ENCODE assay signal across 15 cellular contexts in genomic region chr4:153159016-153159415, GRCh38. TPM values are rescaled to one million over a fixed set of nuclear protein-coding genes. Genes with fewer than 3 reads are reported as not detected.
DNase-seq lines count a peak whose midpoint lies in the region; ATAC-seq, FAIRE-seq and TF ChIP-seq lines count a peak whose summit lies in the region.
"Had no signal": no experiment of that assay in that cellular context is flagged by ENCODE, and none has a peak within 500 bp of the region (broad histone marks: within the 10 kb centered on the region; RNA-seq: fewer than 3 reads in every experiment).

No MANE protein-coding gene starts in this region.

- no peak for FAIRE-seq in frontal cortex (lab: Jason Lieb, UNC)
- FAIRE-seq: G401.6 had no signal

- no peak for DNase-seq in activated T-cell treated with anti-CD3 and anti-CD28 coated beads, Interleukin-2, amount 50 U/mL, for 24 hours
- no peak for DNase-seq in activated T-cell treated with anti-CD3 and anti-CD28 coated beads, Interleukin-2, amount 50 U/mL, for 48 hours
- DNase-seq in MV-4-11 (lab: John Stamatoyannopoulos, UW): peak; percentile 76
- no peak for DNase-seq in brain microvascular endothelial cell
- no peak for DNase-seq in stimulated activated naive B cell treated with anti-CD40 and anti-IgM and Interleukin-4, amounts not matched to agents 10 μg/mL and 1 μg/mL and 100 μg/mL, for 72 hours
- no peak for DNase-seq in NCI-H1092 treated with DMSO at 0.1 percent for 48 hours (lab: John Stamatoyannopoulos, UW)
- DNase-seq in NCI-H2196 (lab: John Stamatoyannopoulos, UW; ENCODE audit: unreplicated experiment): no peak
- DNase-seq in frontal cortex (ENCODE audit: low spot score in 2 of 2): no peak
- DNase-seq: activated CD4-positive, alpha-beta memory T cell treated with anti-CD3 and anti-CD28 coated beads for 36 hours; activated gamma-delta T cell; Peyer's patch; stimulated activated CD4-positive, alpha-beta T cell treated with anti-CD3 and anti-CD28 coated beads, Interleukin-4, amount 100 ng/mL, for 4 hours; stimulated activated naive CD4-positive, alpha-beta T cell treated with Interleukin-2 at 50 U/mL for 16 hours had no signal

- H3K36me3 ChIP-seq in brain microvascular endothelial cell (replicated peaks): no peaks in the 10 kb centered on the region
- H3K36me3 ChIP-seq: Peyer's patch had no signal

- H3K4me3 ChIP-seq in brain microvascular endothelial cell (ENCODE audit: low read depth, low read length): no peak overlapping the region
- H3K4me3 ChIP-seq: Peyer's patch had no signal

- in situ Hi-C loops in brain microvascular endothelial cell (cut with HindIII; ENCODE audit: low pct_ligation_motif_present, low sequenced_read_pairs): no loop called here

- no peaks in the 10 kb centered on the region for H3K9me3 Mint-ChIP-seq in activated T-cell treated with anti-CD3 and anti-CD28 coated beads, Interleukin-2, amount 50 U/mL, for 24 hours
- H3K9me3 Mint-ChIP-seq in stimulated activated naive B cell treated with anti-CD40 and anti-IgM and Interleukin-4, amounts not matched to agents 10 μg/mL and 1 μg/mL and 100 μg/mL, for 72 hours: no peaks in the 10 kb centered on the region
- H3K9me3 Mint-ChIP-seq: activated CD4-positive, alpha-beta memory T cell treated with anti-CD3 and anti-CD28 coated beads for 36 hours; central memory CD8-positive, alpha-beta T cell had no signal

- peak overlapping the region; percentile 82 for H3K27ac Mint-ChIP-seq in activated T-cell treated with anti-CD3 and anti-CD28 coated beads, Interleukin-2, amount 50 U/mL, for 24 hours
- no peak overlapping the region for H3K27ac Mint-ChIP-seq in stimulated activated naive B cell treated with anti-CD40 and anti-IgM and Interleukin-4, amounts not matched to agents 10 μg/mL and 1 μg/mL and 100 μg/mL, for 72 hours

- ATAC-seq in stimulated activated naive B cell treated with anti-CD40 and anti-IgM and Interleukin-4, amounts not matched to agents 10 μg/mL and 1 μg/mL and 100 μg/mL, for 72 hours (replicated peaks): peak; percentile 33 to 44

- no peaks in the 10 kb centered on the region for H3K36me3 Mint-ChIP-seq in activated T-cell treated with anti-CD3 and anti-CD28 coated beads, Interleukin-2, amount 50 U/mL, for 24 hours (ENCODE audit: low read depth)
- H3K36me3 Mint-ChIP-seq in stimulated activated naive B cell treated with anti-CD40 and anti-IgM and Interleukin-4, amounts not matched to agents 10 μg/mL and 1 μg/mL and 100 μg/mL, for 72 hours: no peaks in the 10 kb centered on the region
- H3K36me3 Mint-ChIP-seq: activated CD4-positive, alpha-beta memory T cell treated with anti-CD3 and anti-CD28 coated beads for 36 hours had no signal

- TF ChIP-seq CTCF in brain microvascular endothelial cell (IDR thresholded peaks at IDR 0.05; ENCODE audit: low read depth, low read length, missing control alignments): peak; percentile 12

- no peaks in the 10 kb centered on the region for H3K27me3 ChIP-seq in brain microvascular endothelial cell (replicated peaks)
- H3K27me3 ChIP-seq: Peyer's patch had no signal

- H3K4me1 Mint-ChIP-seq in activated T-cell treated with anti-CD3 and anti-CD28 coated beads, Interleukin-2, amount 50 U/mL, for 24 hours (ENCODE audit: low read depth): peaks cover 52% of the 10 kb centered on the region
- H3K4me1 Mint-ChIP-seq in stimulated activated naive B cell treated with anti-CD40 and anti-IgM and Interleukin-4, amounts not matched to agents 10 μg/mL and 1 μg/mL and 100 μg/mL, for 72 hours: peaks cover 16 to 41% of the 10 kb centered on the region in 2 donors

- no peak overlapping the region for H3K4me3 Mint-ChIP-seq in activated T-cell treated with anti-CD3 and anti-CD28 coated beads, Interleukin-2, amount 50 U/mL, for 24 hours
- H3K4me3 Mint-ChIP-seq in stimulated activated naive B cell treated with anti-CD40 and anti-IgM and Interleukin-4, amounts not matched to agents 10 μg/mL and 1 μg/mL and 100 μg/mL, for 72 hours: no peak overlapping the region
- H3K4me3 Mint-ChIP-seq: central memory CD8-positive, alpha-beta T cell had no signal

- no peak overlapping the region for H3K27ac ChIP-seq in brain microvascular endothelial cell
- H3K27ac ChIP-seq: Peyer's patch had no signal

- peaks cover 17% of the 10 kb centered on the region for H3K27me3 Mint-ChIP-seq in activated T-cell treated with anti-CD3 and anti-CD28 coated beads, Interleukin-2, amount 50 U/mL, for 24 hours
- peaks cover 23 to 26% of the 10 kb centered on the region in 2 donors for H3K27me3 Mint-ChIP-seq in stimulated activated naive B cell treated with anti-CD40 and anti-IgM and Interleukin-4, amounts not matched to agents 10 μg/mL and 1 μg/mL and 100 μg/mL, for 72 hours

RNA-seq across cellular contexts. Expression of gene TRIM2, which starts 45.2 kb away (rescaled TPM):
- total RNA-seq in frontal cortex: 1,036 TPM
